28 cellular contexts compared by ENCODE assay signal in the genomic region with DNA sequence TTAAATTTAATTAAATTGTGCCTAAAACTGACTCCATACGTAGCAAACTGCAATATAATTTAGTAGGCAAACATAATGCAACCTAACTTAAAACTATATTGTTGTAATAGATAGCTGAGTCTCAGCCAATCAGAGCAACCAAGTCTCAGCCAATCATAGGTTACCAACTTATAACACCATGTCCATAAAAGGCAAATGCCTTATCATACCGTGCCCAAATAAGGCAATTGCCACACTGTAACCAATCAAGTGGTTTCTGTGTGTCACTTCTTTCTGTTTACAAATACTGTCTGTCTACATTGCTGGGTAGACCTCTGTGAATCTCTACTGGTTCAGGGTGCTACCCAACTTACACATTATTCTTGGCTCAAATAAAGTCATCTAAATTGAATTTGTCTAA.
"Had no signal": no experiment of that assay in that cellular context is flagged by ENCODE, and none has a peak within 500 bp of the region (broad histone marks: within the 10 kb centered on the region; RNA-seq: fewer than 3 reads in every experiment).

No MANE protein-coding gene starts in this region.

- H3K27ac ChIP-seq: colonic mucosa, coronary artery, dorsolateral prefrontal cortex, epithelial cell of prostate, esophagus muscularis mucosa, esophagus squamous epithelium, foreskin keratinocyte, gastrocnemius medialis, gastroesophageal sphincter, heart left ventricle, heart right ventricle had no signal

- FAIRE-seq: colon, endometrium, endothelial cell of umbilical vein, frontal cortex had no signal

- DNase-seq: colonic mucosa; cortex of kidney; dermis blood vessel endothelial cell; dorsolateral prefrontal cortex; effector CD4-positive, alpha-beta T cell; effector CD8-positive, alpha-beta T cell; effector memory CD4-positive, alpha-beta T cell; effector memory CD8-positive, alpha-beta T cell; endodermal cell; erythroblast; esophagus squamous epithelium; foreskin fibroblast; foreskin keratinocyte; foreskin melanocyte; gastrocnemius medialis; glutamatergic neuron; head of caudate nucleus; heart left ventricle; heart right ventricle had no signal

- H3K36me3 ChIP-seq: colonic mucosa, esophagus muscularis mucosa, esophagus squamous epithelium, gastrocnemius medialis, gastroesophageal sphincter, heart left ventricle, heart right ventricle had no signal

- H3K27me3 ChIP-seq: colonic mucosa, dorsolateral prefrontal cortex, esophagus muscularis mucosa, esophagus squamous epithelium, foreskin keratinocyte, gastrocnemius medialis, gastroesophageal sphincter, heart left ventricle, heart right ventricle had no signal

- H3K4me1 ChIP-seq: colonic mucosa, esophagus muscularis mucosa, esophagus squamous epithelium, foreskin keratinocyte, gastrocnemius medialis, gastroesophageal sphincter, heart left ventricle, heart right ventricle had no signal

- H3K4me3 ChIP-seq: colonic mucosa, coronary artery, dorsolateral prefrontal cortex, esophagus muscularis mucosa, esophagus squamous epithelium, gastrocnemius medialis, gastroesophageal sphincter, heart left ventricle, heart right ventricle had no signal

- H3K9me3 ChIP-seq: colonic mucosa, esophagus muscularis mucosa, esophagus squamous epithelium, gastrocnemius medialis, gastroesophageal sphincter had no signal

- ATAC-seq: effector memory CD8-positive, alpha-beta T cell; esophagus mucosa; foreskin keratinocyte; gastrocnemius medialis; gastroesophageal sphincter; heart left ventricle; heart right ventricle had no signal
